In genomic region chr12:30996752-30997151, GRCh38 we compare ENCODE assay signal across 24 cellular contexts.
"Had no signal": no experiment of that assay in that cellular context is flagged by ENCODE, and none has a peak within 500 bp of the region (broad histone marks: within the 10 kb centered on the region; RNA-seq: fewer than 3 reads in every experiment).

No MANE protein-coding gene starts in this region.

- DNase-seq: activated CD4-positive, alpha-beta T cell treated with anti-CD3 and anti-CD28 coated beads, Interleukin-2, amount 50 U/mL, for 1 hour; activated CD8-positive, alpha-beta memory T cell treated with anti-CD3 and anti-CD28 coated beads, Interleukin-2, amount 50 U/mL, for 4 hours; activated naive CD4-positive, alpha-beta T cell treated with anti-CD3 and anti-CD28 coated beads, Interleukin-2, amount 10 ng/mL, durations not matched to agents 7 days and 5 days; activated naive CD8-positive, alpha-beta T cell treated with anti-CD3 and anti-CD28 coated beads, Interleukin-2, amount 50 U/mL, for 24 hours; activated T-cell treated with anti-CD3 and anti-CD28 coated beads, Interleukin-2, amount 50 U/mL, for 4 hours; anterior cingulate cortex; head of caudate nucleus; kidney; mammary epithelial cell; naive thymus-derived CD8-positive, alpha-beta T cell; ovary; psoas muscle; right cardiac atrium; stimulated activated CD4-positive, alpha-beta T cell treated with anti-CD3 and anti-CD28 coated beads, Interleukin-15, amount 100 ng/mL, for 24 hours; stimulated activated CD4-positive, alpha-beta T cell treated with anti-CD3 and anti-CD28 coated beads, Interleukin-2, amount 100 ng/mL, for 48 hours; stimulated activated naive CD8-positive, alpha-beta T cell treated with anti-CD3 and anti-CD28 coated beads, Interleukin-15, amount 100 ng/mL, for 72 hours; transverse colon had no signal

- H3K9me3 Mint-ChIP-seq: activated naive CD4-positive, alpha-beta T cell treated with anti-CD3 and anti-CD28 coated beads, Interleukin-2, amount 10 ng/mL, durations not matched to agents 7 days and 5 days; activated naive CD8-positive, alpha-beta T cell treated with anti-CD3 and anti-CD28 coated beads, Interleukin-2, amount 50 U/mL, for 24 hours; activated T-cell treated with anti-CD3 and anti-CD28 coated beads, Interleukin-2, amount 50 U/mL, for 4 hours; naive thymus-derived CD8-positive, alpha-beta T cell had no signal

- H3K4me3 ChIP-seq: coronary artery, ovary, psoas muscle, skin epidermis, suprapubic skin, transverse colon, vagina had no signal

- H3K27ac ChIP-seq: coronary artery, ovary, psoas muscle, skin epidermis, suprapubic skin, transverse colon, vagina had no signal

- FAIRE-seq: frontal cortex, kidney had no signal

- H3K4me3 Mint-ChIP-seq: activated naive CD4-positive, alpha-beta T cell treated with anti-CD3 and anti-CD28 coated beads, Interleukin-2, amount 10 ng/mL, durations not matched to agents 7 days and 5 days; activated naive CD8-positive, alpha-beta T cell treated with anti-CD3 and anti-CD28 coated beads, Interleukin-2, amount 50 U/mL, for 24 hours; activated T-cell treated with anti-CD3 and anti-CD28 coated beads, Interleukin-2, amount 50 U/mL, for 4 hours; naive thymus-derived CD8-positive, alpha-beta T cell; stimulated activated naive CD8-positive, alpha-beta T cell treated with anti-CD3 and anti-CD28 coated beads, Interleukin-15, amount 100 ng/mL, for 72 hours had no signal

- H3K27ac Mint-ChIP-seq: activated naive CD4-positive, alpha-beta T cell treated with anti-CD3 and anti-CD28 coated beads, Interleukin-2, amount 10 ng/mL, durations not matched to agents 7 days and 5 days; activated naive CD8-positive, alpha-beta T cell treated with anti-CD3 and anti-CD28 coated beads, Interleukin-2, amount 50 U/mL, for 24 hours; stimulated activated naive CD8-positive, alpha-beta T cell treated with anti-CD3 and anti-CD28 coated beads, Interleukin-15, amount 100 ng/mL, for 72 hours had no signal

- H3K4me1 ChIP-seq: psoas muscle, suprapubic skin, transverse colon, vagina had no signal

- H3K9me3 ChIP-seq: ovary, psoas muscle, suprapubic skin, transverse colon, vagina had no signal

- ATAC-seq: activated CD4-positive, CD25-positive, alpha-beta regulatory T cell treated with anti-CD3 and anti-CD28 coated beads, Interleukin-2, amount 50 U/mL, for 24 hours; activated naive CD8-positive, alpha-beta T cell treated with anti-CD3 and anti-CD28 coated beads, Interleukin-2, amount 50 U/mL, for 24 hours; activated T-cell treated with anti-CD3 and anti-CD28 coated beads, Interleukin-2, amount 50 U/mL, for 4 hours; left lobe of liver; naive thymus-derived CD8-positive, alpha-beta T cell; right cardiac atrium; stimulated activated naive CD8-positive, alpha-beta T cell treated with anti-CD3 and anti-CD28 coated beads, Interleukin-15, amount 100 ng/mL, for 72 hours had no signal

- H3K27me3 Mint-ChIP-seq: activated naive CD8-positive, alpha-beta T cell treated with anti-CD3 and anti-CD28 coated beads, Interleukin-2, amount 50 U/mL, for 24 hours; naive thymus-derived CD8-positive, alpha-beta T cell; stimulated activated naive CD8-positive, alpha-beta T cell treated with anti-CD3 and anti-CD28 coated beads, Interleukin-15, amount 100 ng/mL, for 72 hours had no signal

- H3K36me3 Mint-ChIP-seq: activated naive CD4-positive, alpha-beta T cell treated with anti-CD3 and anti-CD28 coated beads, Interleukin-2, amount 10 ng/mL, durations not matched to agents 7 days and 5 days; naive thymus-derived CD8-positive, alpha-beta T cell had no signal

- H3K36me3 ChIP-seq: ovary, suprapubic skin, transverse colon, vagina had no signal

- H3K27me3 ChIP-seq: ovary, suprapubic skin, transverse colon, vagina had no signal

- H3K4me1 Mint-ChIP-seq: activated naive CD4-positive, alpha-beta T cell treated with anti-CD3 and anti-CD28 coated beads, Interleukin-2, amount 10 ng/mL, durations not matched to agents 7 days and 5 days; stimulated activated naive CD8-positive, alpha-beta T cell treated with anti-CD3 and anti-CD28 coated beads, Interleukin-15, amount 100 ng/mL, for 72 hours had no signal
